9 cellular contexts compared by ENCODE assay signal in the genomic region with DNA sequence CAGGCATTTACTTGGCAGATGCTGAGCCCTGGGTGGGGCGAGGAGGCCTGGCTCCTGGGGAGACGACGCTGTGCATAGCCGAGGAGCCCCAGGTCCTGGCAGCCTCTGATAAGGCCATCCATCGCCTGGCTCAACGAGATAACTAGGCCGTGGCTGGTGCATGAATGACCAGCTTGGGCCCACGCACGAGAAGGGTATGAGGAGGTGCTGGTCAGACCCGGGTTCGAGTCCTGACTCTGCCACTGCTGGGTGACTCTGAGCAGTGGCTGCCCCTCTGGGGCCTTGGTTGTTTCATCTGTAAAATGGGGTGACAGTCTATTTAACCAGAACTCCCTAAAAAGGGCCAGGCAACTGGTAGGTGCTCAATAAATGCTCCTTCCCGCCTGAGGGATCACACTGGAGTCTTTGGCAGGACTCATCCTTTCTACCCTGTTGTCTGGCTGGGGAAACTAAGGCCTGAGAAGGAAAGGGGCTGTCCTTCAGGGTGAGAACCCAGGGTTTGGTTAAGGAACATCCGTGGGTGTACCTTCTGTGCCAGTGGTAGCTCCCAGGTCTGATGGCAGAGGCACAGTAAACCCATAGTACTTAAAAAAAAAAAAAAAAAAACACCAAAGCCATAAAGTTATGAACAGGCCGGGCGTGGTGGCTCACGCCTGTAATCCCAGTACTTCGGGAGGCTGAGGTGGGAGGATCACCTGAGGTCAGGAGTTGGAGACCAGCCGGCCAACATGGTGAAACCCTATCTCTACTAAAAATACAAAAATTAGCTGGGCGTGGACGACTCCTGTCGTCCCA. TPM values are rescaled to one million over a fixed set of nuclear protein-coding genes. Genes with fewer than 3 reads are reported as not detected.
DNase-seq lines count a peak whose midpoint lies in the region; ATAC-seq and TF ChIP-seq lines count a peak whose summit lies in the region.
"Had no signal": no experiment of that assay in that cellular context is flagged by ENCODE, and none has a peak within 500 bp of the region (broad histone marks: within the 10 kb centered on the region; RNA-seq: fewer than 3 reads in every experiment).

No MANE protein-coding gene starts in this region.

- peak overlapping the region; percentile 33; the same call in 1 of the 2 replicates for H2AFZ ChIP-seq in OCI-LY7 (ENCODE audit: low read length)

- ATAC-seq in CD4-positive, CD25-positive, alpha-beta regulatory T cell (ENCODE audit: low read depth in 2 of 2): no peak
- no peak for ATAC-seq in sciatic nerve

- no peaks in the 10 kb centered on the region for H3K9me3 ChIP-seq in CD4-positive, CD25-positive, alpha-beta regulatory T cell (ENCODE audit: control insufficient read depth in 2 of 2, low read length in 2 of 2)
- H3K9me3 ChIP-seq in OCI-LY7 (ENCODE audit: low read length) (no peaks in the 10 kb centered on the region), colonic mucosa (no peaks in the 10 kb centered on the region)

- no peaks in the 10 kb centered on the region for H3K36me3 ChIP-seq in CD4-positive, CD25-positive, alpha-beta regulatory T cell (ENCODE audit: control insufficient read depth, insufficient read depth, low read length)
- H3K36me3 ChIP-seq in OCI-LY7 (ENCODE audit: insufficient read depth, low read length) (no peaks in the 10 kb centered on the region; the same call in 1 of the 2 replicates), colonic mucosa (no peaks in the 10 kb centered on the region)

- H4K20me1 ChIP-seq in OCI-LY7 (ENCODE audit: insufficient read depth, low read length): no peaks in the 10 kb centered on the region

- H3K4me3 Mint-ChIP-seq in CD4-positive, CD25-positive, alpha-beta regulatory T cell: peak overlapping the region; percentile 89 to 92 (median 91)
- H3K4me3 Mint-ChIP-seq in osteocyte (ENCODE audit: unreplicated experiment): peak overlapping the region; percentile 80

- POLR2A ChIA-PET in OCI-LY7 (lab: Charles Lee): interaction anchor here (1.0 kb wide), 1 partner anchor 65 kb away, joined by 3 read pairs; no protein-coding TSS in a partner anchor

- no peaks in the 10 kb centered on the region for H3K36me3 Mint-ChIP-seq in CD4-positive, CD25-positive, alpha-beta regulatory T cell
- H3K36me3 Mint-ChIP-seq in osteocyte (ENCODE audit: unreplicated experiment): no peaks in the 10 kb centered on the region

- peak overlapping the region in 1 of 2 donors; percentile 12 for H3K9ac ChIP-seq in colonic mucosa (ENCODE audit: low read depth in 2 of 2, low read length in 2 of 2)

- H3K27me3 Mint-ChIP-seq in CD4-positive, CD25-positive, alpha-beta regulatory T cell: peaks cover 6% of the 10 kb centered on the region
- peaks cover 5% of the 10 kb centered on the region for H3K27me3 Mint-ChIP-seq in osteocyte (ENCODE audit: unreplicated experiment)

- H3K9me3 Mint-ChIP-seq in CD4-positive, CD25-positive, alpha-beta regulatory T cell: peaks cover 0 to 1% (median 0%) of the 10 kb centered on the region in 7 donors
- no peaks in the 10 kb centered on the region for H3K9me3 Mint-ChIP-seq in osteocyte (ENCODE audit: unreplicated experiment)

- H3K27ac ChIP-seq in CD4-positive, CD25-positive, alpha-beta regulatory T cell (ENCODE audit: insufficient read depth, low read length, poor library complexity, severe bottlenecking): peak overlapping the region; percentile 94
- H3K27ac ChIP-seq in OCI-LY7 (ENCODE audit: low read depth, low read length, poor library complexity, severe bottlenecking): peak overlapping the region; percentile 48
- H3K27ac ChIP-seq in colonic mucosa: peak overlapping the region; percentile 90

- H3K4me2 ChIP-seq in OCI-LY7 (ENCODE audit: low read length): peak overlapping the region; percentile 93

- H3K9me2 ChIP-seq in OCI-LY7 (ENCODE audit: insufficient read depth, low read length): no peaks in the 10 kb centered on the region

- intact Hi-C loops in OCI-LY7 (cut with micrococcal nuclease; ENCODE audit: unreplicated experiment): loop anchor here (5.0 kb wide), 1 partner anchor 128 kb away; the partner anchor contains the start of gene SLC5A5
- intact Hi-C loops in colonic mucosa (cut with DNase I): loop anchor here (5.0 kb wide), 1 partner anchor 133 kb away; no protein-coding TSS in a partner anchor
- intact Hi-C loops in sciatic nerve (cut with DNase I): loop anchor here (10.0 kb wide), 1 partner anchor 145 kb away; the partner anchor contains the start of gene RPL18A

- peak overlapping the region; percentile 91 to 100 (median 99) for H3K27ac Mint-ChIP-seq in CD4-positive, CD25-positive, alpha-beta regulatory T cell
- peak overlapping the region; percentile 98 for H3K27ac Mint-ChIP-seq in osteocyte (ENCODE audit: unreplicated experiment)

- no TSS peak for BruUV-seq in OCI-LY7 (replicated peaks; lab: Mats Ljungman, UMichigan)

- DNase-seq in CD4-positive, CD25-positive, alpha-beta regulatory T cell: peak in 1 of 3 donors; percentile 16
- DNase-seq in OCI-LY7 (ENCODE audit: low spot score) (no peak), colonic mucosa (no peak), osteocyte (ENCODE audit: extremely low spot score, unreplicated experiment) (no peak), NCI-H774 (lab: John Stamatoyannopoulos, UW) (no peak), sciatic nerve (ENCODE audit: low spot score) (no peak), SKM-1 treated with dmso at 0.1 percent for 144 hours (lab: John Stamatoyannopoulos, UW; ENCODE audit: unreplicated experiment) (no peak)
- no peak for DNase-seq in effector CD8-positive, alpha-beta T cell (lab: John Stamatoyannopoulos, UW)

- H3K4me1 Mint-ChIP-seq in CD4-positive, CD25-positive, alpha-beta regulatory T cell: peaks cover 3 to 36% (median 12%) of the 10 kb centered on the region in 4 donors
- H3K4me1 Mint-ChIP-seq in osteocyte (ENCODE audit: unreplicated experiment): peaks cover 8% of the 10 kb centered on the region

- H3K4me3 ChIP-seq in CD4-positive, CD25-positive, alpha-beta regulatory T cell (ENCODE audit: low read depth, low read length): peak overlapping the region; percentile 70
- H3K4me3 ChIP-seq in OCI-LY7 (ENCODE audit: low read depth, low read length, poor library complexity, severe bottlenecking) (peak overlapping the region; percentile 77), colonic mucosa (no peak overlapping the region)

- no peaks in the 10 kb centered on the region for H3K27me3 ChIP-seq in CD4-positive, CD25-positive, alpha-beta regulatory T cell (ENCODE audit: control insufficient read depth, insufficient read depth, low read length)
- no peaks in the 10 kb centered on the region for H3K27me3 ChIP-seq in colonic mucosa

- H3K4me1 ChIP-seq in CD4-positive, CD25-positive, alpha-beta regulatory T cell (ENCODE audit: control insufficient read depth, insufficient read depth, low read length, poor library complexity, severe bottlenecking): peaks cover 27% of the 10 kb centered on the region
- peaks cover 38% of the 10 kb centered on the region for H3K4me1 ChIP-seq in OCI-LY7 (ENCODE audit: insufficient read depth, low read length, poor library complexity, severe bottlenecking)
- no peaks in the 10 kb centered on the region for H3K4me1 ChIP-seq in colonic mucosa

- peaks cover 10% of the 10 kb centered on the region; the same call in 1 of the 2 replicates for H3K79me2 ChIP-seq in OCI-LY7 (ENCODE audit: insufficient read depth, low read depth, low read length)

- no peak for TF ChIP-seq CTCF in OCI-LY7 (conservative IDR thresholded peaks at IDR 0.05; ENCODE audit: low read length)
- no peak for TF ChIP-seq CTCF in colonic mucosa (IDR thresholded peaks at IDR 0.05)
- TF ChIP-seq CTCF in osteocyte (IDR thresholded peaks at IDR 0.05): no peak

- CTCF ChIA-PET in OCI-LY7 (lab: Charles Lee; ENCODE audit: unreplicated experiment): interaction anchor here (0.6 to 3.9 kb wide), 2 partner anchors 62 to 594 kb away, joined by 4 to 32 read pairs; no protein-coding TSS in a partner anchor

RNA-seq across cellular contexts. Expression of gene ARRDC2, which starts 8.1 kb away (rescaled TPM):
- total RNA-seq in CD4-positive, CD25-positive, alpha-beta regulatory T cell: 151 TPM
- polyA plus RNA-seq in CD4-positive, CD25-positive, alpha-beta regulatory T cell: 10 to 100 TPM; 25.9 to 42.7 (median 36.2) TPM
- total RNA-seq in OCI-LY7 (2014; rRNA removed; shearing (Covaris generic)): 27.3 and 30.7 TPM in 2 replicates
- 30.6 and 30.7 TPM in 2 replicates for total RNA-seq in OCI-LY7 (2022)
- 10 to 100 TPM; 15.8 to 16.4 TPM for total RNA-seq in colonic mucosa
- total RNA-seq in osteocyte: 15.4 and 19.8 TPM in 2 replicates
- 38.2 TPM for total RNA-seq in sciatic nerve

RNA-seq across cellular contexts. Expression of gene KCNN1, which starts 33.0 kb away (rescaled TPM):
- not detected for total RNA-seq in CD4-positive, CD25-positive, alpha-beta regulatory T cell
- polyA plus RNA-seq in CD4-positive, CD25-positive, alpha-beta regulatory T cell: not detected
- total RNA-seq in OCI-LY7 (2014; rRNA removed; shearing (Covaris generic)): 0.51 and 1.1 TPM in 2 replicates
- total RNA-seq in OCI-LY7 (2022): 0.57 and 0.61 TPM in 2 replicates
- total RNA-seq in colonic mucosa: not detected
- not detected in 2 replicates for total RNA-seq in osteocyte
- 1.4 TPM for total RNA-seq in sciatic nerve
- total RNA-seq: esophagus mucosa had no signal
